ENCODE assay signal across 1 cellular context in genomic region chr10:29591416-29591968, GRCh38.
TF ChIP-seq lines count a peak whose summit lies in the region.

No MANE protein-coding gene starts in this region.

TF ChIP-seq in SK-N-SH, 30 proteins besides CTCF, POLR2A, EP300 and RAD21 (continued from another document):
- TF ChIP-seq USF2 (IDR thresholded peaks at IDR 0.05; ENCODE audit: borderline replicate concordance, low read depth, low read length) (no peak), GATA2 (CRISPR knock-in tag; IDR thresholded peaks at IDR 0.05) (no peak), FOSL2 (IDR thresholded peaks at IDR 0.05; ENCODE audit: borderline replicate concordance, low read depth) (no peak), ELF1 (IDR thresholded peaks at IDR 0.05) (no peak)
